Comparison of ENCODE assay signal across 9 cellular contexts in the genomic region with DNA sequence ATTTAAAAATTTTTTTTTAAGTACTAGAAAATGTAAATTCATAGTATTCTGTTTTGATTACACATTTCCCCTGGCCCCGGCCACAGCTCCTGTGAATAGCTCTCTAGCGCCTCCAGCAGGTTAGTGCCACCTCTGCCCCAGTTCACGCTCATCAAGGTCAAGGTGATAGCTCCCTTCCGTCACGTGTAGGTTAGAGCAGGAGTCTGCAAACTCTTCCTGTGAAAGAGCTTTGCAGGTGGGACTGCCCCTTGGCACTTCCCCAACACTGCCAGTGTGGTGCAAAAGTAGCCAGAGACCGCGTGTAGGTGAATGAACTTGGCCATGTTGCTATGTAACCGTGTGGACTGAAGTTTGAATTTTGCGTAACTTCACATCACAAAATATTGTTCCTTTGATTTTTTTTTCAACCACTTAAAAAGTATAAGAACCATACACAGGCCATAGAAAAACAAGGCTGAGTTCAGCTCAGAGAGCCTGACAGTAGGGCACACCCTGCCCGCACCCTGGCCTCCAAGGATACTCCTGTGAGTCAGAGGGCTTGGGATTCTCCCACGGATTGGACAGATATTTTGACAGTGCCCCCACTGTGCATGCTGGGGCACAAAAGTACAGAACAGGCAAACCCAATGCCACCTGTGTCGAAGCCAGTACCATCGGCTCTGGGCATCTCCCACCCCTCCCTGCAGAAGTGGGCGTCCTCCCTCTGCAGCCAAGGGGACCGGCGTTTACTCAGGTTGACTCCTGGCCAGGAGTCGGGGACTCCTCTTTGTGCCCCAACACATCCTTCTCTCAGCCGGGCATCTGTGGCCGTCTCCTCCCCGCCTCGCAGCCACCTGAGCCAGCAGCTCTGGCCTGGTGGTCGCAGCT.
DNase-seq lines count a peak whose midpoint lies in the region; TF ChIP-seq lines count a peak whose summit lies in the region.
"Had no signal": no experiment of that assay in that cellular context is flagged by ENCODE, and none has a peak within 500 bp of the region (broad histone marks: within the 10 kb centered on the region; RNA-seq: fewer than 3 reads in every experiment).

No MANE protein-coding gene starts in this region.

- H3K27me3 ChIP-seq in osteoblast (ENCODE audit: insufficient read depth, low read length) = no peaks in the 10 kb centered on the region

- peak; percentile 73 for TF ChIP-seq CTCF in osteoblast (IDR thresholded peaks at IDR 0.05; ENCODE audit: extremely low read depth, low read depth, low read length)

- DNase-seq in DMS153 (lab: John Stamatoyannopoulos, UW) (peak; percentile 72), LHCN-M2 (ENCODE audit: low read depth) (peak; percentile 30), osteoblast (ENCODE audit: insufficient read length, low spot score, missing footprints) (peak; percentile 86), GOT3 (lab: John Stamatoyannopoulos, UW) (no peak), mucosa of gallbladder (ENCODE audit: low spot score) (no peak), NCI-H2081 (lab: John Stamatoyannopoulos, UW) (no peak)
- DNase-seq in activated CD4-positive, alpha-beta T cell treated with anti-CD3 and anti-CD28 coated beads for 48 hours = peak; percentile 92
- DNase-seq in effector CD8-positive, alpha-beta T cell (lab: John Stamatoyannopoulos, UW) = peak; percentile 59

- peaks cover 3% of the 10 kb centered on the region for H3K4me1 ChIP-seq in osteoblast (ENCODE audit: insufficient read depth, low read length)

- H3K4me3 ChIP-seq in osteoblast (ENCODE audit: insufficient read depth, low read length) = no peak overlapping the region
- H3K4me3 ChIP-seq: SK-N-MC had no signal

- H3K9me3 ChIP-seq in osteoblast (ENCODE audit: low read depth, low read length) = no peaks in the 10 kb centered on the region

- no peaks in the 10 kb centered on the region for H4K20me1 ChIP-seq in osteoblast (ENCODE audit: insufficient read depth, low read length)

- no peaks in the 10 kb centered on the region for H3K79me2 ChIP-seq in osteoblast (ENCODE audit: insufficient read depth, low read length)

- no peak overlapping the region for H3K4me2 ChIP-seq in osteoblast (ENCODE audit: insufficient read depth, low read length)

- no peak overlapping the region for H3K27ac ChIP-seq in osteoblast (ENCODE audit: low read depth, low read length)
- H3K27ac ChIP-seq: SK-N-MC had no signal

- H2AFZ ChIP-seq in osteoblast (ENCODE audit: low read length) = no peak overlapping the region

- peaks cover 6% of the 10 kb centered on the region for H3K36me3 ChIP-seq in osteoblast (ENCODE audit: insufficient read depth, low read length)

Comparison
In these comparisons a context has a peak if more than half of its experiments do, and no peak if none do; other contexts are left out.
1. DNase-seq: peak in DMS153 (single experiment), LHCN-M2 (single experiment), activated CD4-positive, alpha-beta T cell treated with anti-CD3 and anti-CD28 coated beads for 48 hours (single experiment), effector CD8-positive, alpha-beta T cell (single experiment) and osteoblast (single experiment); none in GOT3 (single experiment), mucosa of gallbladder (single experiment) and NCI-H2081 (0 of 2).